1 cellular context compared by ENCODE assay signal in the genomic region with DNA sequence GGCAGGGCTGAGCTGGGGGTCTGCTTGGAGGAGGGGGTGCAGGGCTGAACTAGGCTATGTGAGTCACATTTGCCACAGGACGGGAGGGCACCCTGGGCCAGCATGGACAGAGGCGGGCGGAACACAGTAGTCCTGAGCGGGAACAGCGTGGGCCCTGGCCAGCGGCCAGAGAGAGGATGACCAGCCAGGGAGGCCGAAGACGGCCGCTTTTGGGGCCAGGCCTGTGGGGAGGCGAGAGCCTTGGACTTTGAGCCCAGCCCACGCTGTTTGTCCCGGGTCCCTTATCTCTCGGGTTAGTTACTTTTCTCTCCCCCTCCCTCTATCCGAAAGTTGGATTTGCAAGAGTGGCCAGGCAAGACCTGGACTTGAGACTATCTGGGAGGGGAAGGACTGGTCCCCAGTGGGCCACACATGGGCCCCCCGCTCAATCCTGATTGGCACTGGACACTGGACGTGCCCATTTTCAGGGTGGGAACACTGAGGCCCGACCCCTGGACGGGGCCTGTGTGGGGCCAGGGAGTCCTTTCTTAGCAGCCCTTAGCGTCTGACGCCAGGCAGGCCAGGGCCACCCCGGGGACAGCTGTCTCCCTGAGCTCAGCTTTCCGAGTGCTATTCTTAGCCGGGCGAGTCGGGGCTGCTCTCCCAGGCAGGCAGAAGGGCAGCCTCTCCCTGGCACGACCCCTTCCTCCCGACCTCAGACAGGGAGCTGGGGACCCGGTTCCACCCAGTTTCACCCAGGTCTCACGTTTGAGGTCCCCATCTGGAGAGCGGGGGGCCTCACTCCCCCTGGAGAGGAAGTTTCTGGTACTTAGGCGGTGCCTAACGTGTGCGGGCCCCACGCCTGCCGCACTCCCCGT.
TF ChIP-seq lines count a peak whose summit lies in the region.

No MANE protein-coding gene starts in this region.

TF ChIP-seq in GM12878, 131 proteins besides CTCF, POLR2A, EP300 and RAD21:
- TF ChIP-seq HDAC2 (IDR thresholded peaks at IDR 0.05) (no peak), STAT3 (IDR thresholded peaks at IDR 0.05; ENCODE audit: low read depth, low read length) (no peak), CHD1 (IDR thresholded peaks at IDR 0.05; ENCODE audit: low read depth, low read length) (no peak), CREB1 (IDR thresholded peaks at IDR 0.05; ENCODE audit: low read depth) (peak; percentile 11; the same call in 1 of the 2 replicates), SMARCA5 (IDR thresholded peaks at IDR 0.05) (peak; percentile 59; the same call in 1 of the 2 replicates)
